Comparison of ENCODE assay signal across 8 cellular contexts in genomic region chr10:24952146-24952700, GRCh38. TPM values are rescaled to one million over a fixed set of nuclear protein-coding genes. Genes with fewer than 3 reads are reported as not detected.
DNase-seq lines count a peak whose midpoint lies in the region; ATAC-seq, FAIRE-seq and TF ChIP-seq lines count a peak whose summit lies in the region.

TSS of gene PRTFDC1 (minus strand) at chr10:24952606. CDS start at chr10:24952575, 31 bp downstream.

- no peak for FAIRE-seq in H1 (lab: Jason Lieb, UNC)

- no peaks in the 10 kb centered on the region for H4K20me1 ChIP-seq in H1 (replicated peaks in 1 of 2; ENCODE audit: control insufficient read depth in 1 of 2, insufficient read depth in 2 of 2, low read length in 2 of 2)

- H3K4ac ChIP-seq in H1 (replicated peaks; ENCODE audit: insufficient read length, low read depth, low read length) (peak within 1 kb of the TSS; percentile 70), mesendoderm (ENCODE audit: low read depth, low read length) (peak within 1 kb of the TSS; percentile 99)

- H3K4me1 ChIP-seq in BE2C (peaks cover 12% of the 10 kb centered on the region), H1 (replicated peaks in 1 of 4; ENCODE audit: control insufficient read depth in 3 of 4, insufficient read depth in 4 of 4, low read length in 3 of 4) (peaks cover 9 to 24% (median 17%) of the 10 kb centered on the region in 4 experiments; a peak in 6 of 7 replicates), mesendoderm (ENCODE audit: control insufficient read depth, low read depth, low read length) (peaks cover 20% of the 10 kb centered on the region), suprapubic skin (peaks cover 34% of the 10 kb centered on the region)

- ATAC-seq in GM18909 (IDR thresholded peaks at IDR 0.05; ENCODE audit: poor library complexity, unreplicated experiment), result peak; percentile 40
- ATAC-seq in HG03280 (IDR thresholded peaks at IDR 0.05; ENCODE audit: unreplicated experiment), result peak; percentile 37

- H2BK120ac ChIP-seq in H1 (replicated peaks; ENCODE audit: low read depth, low read length) (peak within 1 kb of the TSS; percentile 50), mesendoderm (ENCODE audit: low read depth, low read length) (peak within 1 kb of the TSS; percentile 96)

- peak within 1 kb of the TSS; percentile 11 for H2BK20ac ChIP-seq in H1 (ENCODE audit: low read length)

- H4K8ac ChIP-seq in H1 (ENCODE audit: extremely low read depth, insufficient read depth, low read length) (peak within 1 kb of the TSS; percentile 98), mesendoderm (ENCODE audit: low read depth, low read length) (peak within 1 kb of the TSS; percentile 89)

- H3K4me2 ChIP-seq in H1 (ENCODE audit: insufficient read depth in 1 of 2, low read depth in 2 of 2, low read length in 2 of 2) (peak within 1 kb of the TSS; percentile 85 to 98), mesendoderm (ENCODE audit: low read length) (peak within 1 kb of the TSS; percentile 59)

- TF ChIP-seq EP300 in H1 (IDR thresholded peaks at IDR 0.05; ENCODE audit: borderline replicate concordance in 1 of 2, low read depth in 2 of 2, low read length in 2 of 2) (no peak), suprapubic skin (IDR thresholded peaks at IDR 0.05) (no peak)

- peaks cover 4% of the 10 kb centered on the region; the same call in 1 of the 2 replicates for H3K23me2 ChIP-seq in H1 (ENCODE audit: low read depth, low read length)

- no peaks in the 10 kb centered on the region; the same call in 1 of the 2 replicates for H3K79me1 ChIP-seq in H1 (ENCODE audit: low read depth, low read length)
- no peaks in the 10 kb centered on the region for H3K79me1 ChIP-seq in mesendoderm (ENCODE audit: low read length)

- peak within 1 kb of the TSS; percentile 75 for H4K5ac ChIP-seq in H1 (ENCODE audit: insufficient read length, low read depth, low read length)
- peak within 1 kb of the TSS; percentile 5 for H4K5ac ChIP-seq in mesendoderm (ENCODE audit: low read length)

- 0 out of 2 replicates have a peak, but pooled peaks have one; percentile 3 for TF ChIP-seq CTCF in BE2C (IDR thresholded peaks at IDR 0.05; ENCODE audit: low read depth, low read length)
- TF ChIP-seq CTCF in WERI-Rb-1 (IDR thresholded peaks at IDR 0.05; ENCODE audit: low read depth, low read length), result no peak
- no peak for TF ChIP-seq CTCF in H1 (IDR thresholded peaks at IDR 0.05; ENCODE audit: control extremely low read depth in 1 of 3, insufficient read depth in 1 of 3, low read depth in 1 of 3, low read length in 3 of 3)
- peak in 1 of 2 donors; percentile 4 for TF ChIP-seq CTCF in suprapubic skin (IDR thresholded peaks at IDR 0.05)

- H3K9me3 ChIP-seq in BE2C, result no peaks in the 10 kb centered on the region
- no peaks in the 10 kb centered on the region for H3K9me3 ChIP-seq in WERI-Rb-1 (ENCODE audit: severe bottlenecking)
- H3K9me3 ChIP-seq in H1 (ENCODE audit: insufficient read depth in 2 of 2, low read depth in 1 of 2, low read length in 1 of 2), result no peaks in the 10 kb centered on the region
- no peaks in the 10 kb centered on the region for H3K9me3 ChIP-seq in suprapubic skin

- H2AK5ac ChIP-seq in H1 (ENCODE audit: low read depth, low read length) (peak within 1 kb of the TSS; percentile 58; the same call in 1 of the 2 replicates), mesendoderm (ENCODE audit: low read length) (no peak within 1 kb of the TSS)

- peak in 1 of 2 experiments; percentile 66; a peak in 2 of 3 replicates for TF ChIP-seq POLR2A in H1 (IDR thresholded peaks at IDR 0.05; ENCODE audit: control extremely low read depth in 1 of 2, low read depth in 2 of 2, low read length in 2 of 2)
- TF ChIP-seq POLR2A in suprapubic skin (IDR thresholded peaks at IDR 0.05), result no peak

- H3K79me2 ChIP-seq in H1 (ENCODE audit: control insufficient read depth in 1 of 2, insufficient read depth in 2 of 2, low read length in 2 of 2) (no peaks in the 10 kb centered on the region), mesendoderm (ENCODE audit: control insufficient read depth, insufficient read depth, low read length) (no peaks in the 10 kb centered on the region)

- no peak for TF ChIP-seq RAD21 in H1 (IDR thresholded peaks at IDR 0.05 in 1 of 2, conservative IDR thresholded peaks at IDR 0.05 in 1 of 2; ENCODE audit: low read depth in 2 of 2, low read length in 2 of 2)

- H3K36me3 ChIP-seq in BE2C (no peaks in the 10 kb centered on the region), WERI-Rb-1 (no peaks in the 10 kb centered on the region), H1 (ENCODE audit: control insufficient read depth in 2 of 4, insufficient read depth in 4 of 4, low read length in 3 of 4) (no peaks in the 10 kb centered on the region), mesendoderm (ENCODE audit: control insufficient read depth, insufficient read depth, low read length) (no peaks in the 10 kb centered on the region), suprapubic skin (no peaks in the 10 kb centered on the region)

- H3K23ac ChIP-seq in H1 (ENCODE audit: insufficient read length) (no peak within 1 kb of the TSS), mesendoderm (ENCODE audit: low read length) (no peak within 1 kb of the TSS)

- POLR2A ChIA-PET in H1 (lab: Charles Lee; ENCODE audit: partially characterized antibody), result interaction anchor here (0.5 to 3.6 kb wide), 32 partner anchors 10 to 971 kb away, joined by 3 to 21 read pairs (median 4); partner anchors contain the start of genes ARHGAP21, ENKUR and THNSL1

- peak within 1 kb of the TSS; percentile 95 for H2BK5ac ChIP-seq in H1 (ENCODE audit: low read depth, low read length)
- peak within 1 kb of the TSS; percentile 86 for H2BK5ac ChIP-seq in mesendoderm (ENCODE audit: low read length)

- peak within 1 kb of the TSS; percentile 86; the same call in 1 of the 2 replicates for H2BK12ac ChIP-seq in H1 (ENCODE audit: low read depth, low read length)

- CTCF ChIA-PET in H1 (lab: Charles Lee; ENCODE audit: partially characterized antibody), result interaction anchor here (0.6 to 1.7 kb wide), 7 partner anchors 9 to 334 kb away, joined by 3 to 8 read pairs (median 3); no protein-coding TSS in a partner anchor

- peak within 1 kb of the TSS; percentile 95 for H4K91ac ChIP-seq in H1 (replicated peaks; ENCODE audit: insufficient read length, low read length)

- H3K4me3 ChIP-seq in BE2C (ENCODE audit: low read depth, low read length), result peak within 1 kb of the TSS; percentile 70
- H3K4me3 ChIP-seq in WERI-Rb-1 (ENCODE audit: low read depth, low read length), result peak within 1 kb of the TSS; percentile 50
- H3K4me3 ChIP-seq in H1 (ENCODE audit: extremely low read depth in 1 of 4, insufficient read depth in 2 of 4, low read depth in 3 of 4, low read length in 4 of 4), result peak within 1 kb of the TSS; percentile 44 to 73 (median 64)
- H3K4me3 ChIP-seq in mesendoderm (ENCODE audit: low read length), result peak within 1 kb of the TSS; percentile 47
- peak within 1 kb of the TSS; percentile 76 for H3K4me3 ChIP-seq in suprapubic skin

- H3K27ac ChIP-seq in WERI-Rb-1 (peak within 1 kb of the TSS; percentile 90), H1 (ENCODE audit: low read depth, low read length) (peak within 1 kb of the TSS; percentile 95), mesendoderm (ENCODE audit: low read depth, low read length) (peak within 1 kb of the TSS; percentile 97), suprapubic skin (peak within 1 kb of the TSS; percentile 91)

- 1% methylated on average over 25 of the region's 55 CpGs; no CpG with 5 or more reads in 1 of the 2 experiments for WGBS in H1 (ENCODE audit: extremely low coverage in 1 of 2, insufficient coverage in 1 of 2, insufficient read length in 1 of 2, insufficient replicate concordance in 2 of 2, low coverage in 1 of 2, low lambda C conversion rate in 2 of 2, missing lambda C conversion rate in 1 of 2), 2 experiments
- WGBS in mesendoderm (ENCODE audit: extremely low coverage, insufficient coverage, low lambda C conversion rate), result no CpG with 5 or more reads among the region's 55 CpGs
- WGBS in suprapubic skin, result 21% methylated on average over 30 of the region's 55 CpGs

- no peak within 1 kb of the TSS; the same call in 1 of the 2 replicates for H2BK15ac ChIP-seq in H1 (ENCODE audit: low read length)
- H2BK15ac ChIP-seq in mesendoderm (replicated peaks; ENCODE audit: low read depth), result no peak within 1 kb of the TSS

- H3K27me3 ChIP-seq in BE2C, result no peaks in the 10 kb centered on the region
- no peaks in the 10 kb centered on the region for H3K27me3 ChIP-seq in WERI-Rb-1 (ENCODE audit: insufficient read depth, low read depth, severe bottlenecking)
- no peaks in the 10 kb centered on the region for H3K27me3 ChIP-seq in H1 (replicated peaks in 1 of 4; ENCODE audit: control insufficient read depth in 3 of 4, extremely low read depth in 1 of 4, insufficient read depth in 3 of 4, low read length in 3 of 4)
- no peaks in the 10 kb centered on the region for H3K27me3 ChIP-seq in mesendoderm (ENCODE audit: insufficient read depth, low read length, poor library complexity)
- no peaks in the 10 kb centered on the region for H3K27me3 ChIP-seq in suprapubic skin

- peak within 1 kb of the TSS; percentile 46 for H3K14ac ChIP-seq in H1 (ENCODE audit: insufficient read length)

- H2AFZ ChIP-seq in H1 (ENCODE audit: low read length), result peak within 1 kb of the TSS; percentile 94

- peak; percentile 64 for DNase-seq in BE2C
- peak; percentile 59 for DNase-seq in WERI-Rb-1
- peak in 1 of 2 experiments; percentile 83 for DNase-seq in H1 (ENCODE audit: low read depth in 1 of 2, low spot score in 2 of 2)
- DNase-seq in mesendoderm, result peak; percentile 74
- peak; percentile 69 to 86 for DNase-seq in suprapubic skin (ENCODE audit: low spot score in 2 of 2)
- DNase-seq in NAMALWA (ENCODE audit: low spot score), result no peak

- H3K9ac ChIP-seq in H1 (replicated peaks in 1 of 4; ENCODE audit: extremely low read depth in 1 of 4, low read depth in 3 of 4, low read length in 3 of 4), result peak within 1 kb of the TSS; percentile 85 to 94 (median 91)
- peak within 1 kb of the TSS; percentile 87 for H3K9ac ChIP-seq in mesendoderm (ENCODE audit: low read length)

- peak within 1 kb of the TSS; percentile 74 for H3K56ac ChIP-seq in H1 (replicated peaks; ENCODE audit: insufficient read length, low read depth, low read length)
- H3K56ac ChIP-seq in mesendoderm (ENCODE audit: low read length), result peak within 1 kb of the TSS; percentile 95

- H3K18ac ChIP-seq in H1 (ENCODE audit: extremely low read depth, low read length) (peak within 1 kb of the TSS; percentile 89), mesendoderm (ENCODE audit: low read length) (peak within 1 kb of the TSS; percentile 98)

RNA-seq across cellular contexts. Expression of gene PRTFDC1, which starts in this region (rescaled TPM):
- 13.3 TPM for polyA plus RNA-seq in BE2C (2012; ENCODE audit: insufficient read depth, insufficient read length, low read depth)
- 6.6 and 8.0 TPM in 2 replicates for total RNA-seq in H1 (2021; fragmentation: NEBNext Ultra II Directional; extraction: Animal tissue kit (Norgen Biotek cat#: 25700))
- polyA plus RNA-seq in H1 (2011; rRNA removed), result 4.1 and 5.9 TPM in 2 replicates
- polyA plus RNA-seq in H1 (2011; cell fraction: cytosol; rRNA removed), result 7.4 TPM
- polyA plus RNA-seq in H1 (2011; cell fraction: nucleus; rRNA removed), result 1.0 TPM
- polyA plus RNA-seq in H1 (2012, experiment 1 of 2), result 7.5 to 9.9 TPM (median 8.0 TPM) in 4 replicates
- polyA plus RNA-seq in H1 (2012, experiment 2 of 2), result 2.3 TPM
- 8.7 TPM for polyA plus RNA-seq in H1 (2013, experiment 1 of 2)
- 8.0 TPM for polyA plus RNA-seq in H1 (2013, experiment 2 of 2)
- polyA minus RNA-seq in H1 (2011; rRNA and poly(A)+ RNA removed), result 7.6 and 10.7 TPM in 2 replicates
- 4.7 TPM for polyA minus RNA-seq in H1 (2011; cell fraction: cytosol; rRNA and poly(A)+ RNA removed)
- polyA minus RNA-seq in H1 (2011; cell fraction: nucleus; rRNA and poly(A)+ RNA removed), result 5.7 TPM
- 12.9 TPM for polyA plus RNA-seq in mesendoderm (2013, experiment 1 of 2)
- polyA plus RNA-seq in mesendoderm (2013, experiment 2 of 2), result 13.8 TPM
- total RNA-seq in suprapubic skin, result under 1 TPM; 0.40 to 0.76 (median 0.69) TPM

Comparison
In these comparisons a context has a peak if more than half of its experiments do, and no peak if none do; other contexts are left out.
1. Peak in DNase-seq, H3K4me3 ChIP-seq and H3K27ac ChIP-seq in suprapubic skin; RNA of the gene not detected or under 1 TPM.